In the genomic region with DNA sequence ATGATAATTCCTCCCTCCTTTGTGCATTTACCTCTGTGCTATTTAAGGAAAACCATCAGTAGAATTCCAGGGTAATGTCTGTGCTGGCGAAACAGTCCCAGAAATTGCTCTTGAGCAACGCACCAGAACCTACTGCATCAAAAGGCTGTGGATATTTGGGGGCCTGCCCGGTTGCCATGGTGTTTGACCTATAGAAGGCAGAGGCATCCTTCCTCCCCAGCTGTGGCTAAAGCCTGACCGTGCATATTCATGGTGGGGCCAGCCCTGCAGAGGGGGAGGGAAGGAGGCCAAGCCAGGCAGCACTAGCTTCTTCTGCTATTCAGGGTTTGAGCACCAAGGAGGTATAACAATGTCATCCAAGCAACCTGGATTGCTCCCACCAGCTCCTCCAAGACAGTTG, we compare ENCODE assay signal across 22 cellular contexts.
DNase-seq lines count a peak whose midpoint lies in the region; ATAC-seq and TF ChIP-seq lines count a peak whose summit lies in the region.
"Had no signal": no experiment of that assay in that cellular context is flagged by ENCODE, and none has a peak within 500 bp of the region (broad histone marks: within the 10 kb centered on the region; RNA-seq: fewer than 3 reads in every experiment).

No MANE protein-coding gene starts in this region.

- H3K27ac Mint-ChIP-seq in WTC11 = no peak overlapping the region
- H3K27ac Mint-ChIP-seq: activated CD4-positive, alpha-beta T cell treated with anti-CD3 and anti-CD28 coated beads for 36 hours; naive thymus-derived CD8-positive, alpha-beta T cell had no signal

- no peak overlapping the region for H3K4ac ChIP-seq in neuronal stem cell (ENCODE audit: low read length)

- no peak overlapping the region for H4K8ac ChIP-seq in neuronal stem cell (ENCODE audit: low read depth, low read length)

- DNase-seq in H7 = peak; percentile 62
- peak; percentile 23 for DNase-seq in WTC11 (ENCODE audit: low spot score)
- peak; percentile 45 for DNase-seq in fibroblast of the aortic adventitia (ENCODE audit: low read depth)
- peak; percentile 14 to 73 for DNase-seq in lung microvascular endothelial cell (ENCODE audit: low read depth in 2 of 2)
- DNase-seq in COLO668 (lab: John Stamatoyannopoulos, UW; ENCODE audit: unreplicated experiment) = no peak
- no peak for DNase-seq in neuronal stem cell (ENCODE audit: low spot score)
- no peak for DNase-seq in KBM-7
- DNase-seq: ACHN; activated CD4-positive, alpha-beta T cell treated with anti-CD3 and anti-CD28 coated beads for 36 hours; activated effector memory CD4-positive, alpha-beta T cell treated with Interleukin-2 at 50 U/mL for 16 hours; COR-L47; GF-D8; MM.1S; naive thymus-derived CD8-positive, alpha-beta T cell; NCI-H2081; NCI-H446; spleen had no signal

- no peak overlapping the region for H2BK120ac ChIP-seq in neuronal stem cell (ENCODE audit: low read depth, low read length)

- H2AK5ac ChIP-seq in neuronal stem cell (ENCODE audit: low read depth, low read length) = no peak overlapping the region

- H3K14ac ChIP-seq in neuronal stem cell (ENCODE audit: low read length) = no peak overlapping the region

- H2BK5ac ChIP-seq in neuronal stem cell (ENCODE audit: low read length) = no peak overlapping the region

- no peak overlapping the region for H2BK15ac ChIP-seq in neuronal stem cell (ENCODE audit: low read length)

- peak; percentile 72 for ATAC-seq in WTC11
- ATAC-seq: activated CD4-positive, alpha-beta T cell treated with anti-CD3 and anti-CD28 coated beads for 36 hours; gastroesophageal sphincter; HCT116; naive thymus-derived CD8-positive, alpha-beta T cell had no signal

- H3K4me3 ChIP-seq in H7 (ENCODE audit: insufficient read depth, low read depth, low read length) (no peak overlapping the region), fibroblast of the aortic adventitia (ENCODE audit: low read depth, low read length) (no peak overlapping the region), neuronal stem cell (ENCODE audit: low read length in 2 of 2) (no peak overlapping the region)
- H3K4me3 ChIP-seq: gastroesophageal sphincter, spleen, tibial artery had no signal

- H3K9ac ChIP-seq in neuronal stem cell (ENCODE audit: low read depth, low read length, poor library complexity) = no peak overlapping the region
- H3K9ac ChIP-seq: KMS-11 had no signal

- TF ChIP-seq CTCF in WTC11 (IDR thresholded peaks at IDR 0.05) (no peak), fibroblast of the aortic adventitia (IDR thresholded peaks at IDR 0.05; ENCODE audit: insufficient read depth, low read length) (no peak)

- CTCF ChIA-PET in WTC11 (lab: Charles Lee) = interaction anchor here (1.0 kb wide), 1 partner anchor 11 kb away, joined by 3 read pairs; no protein-coding TSS in a partner anchor

- no peak overlapping the region for H3K18ac ChIP-seq in neuronal stem cell (ENCODE audit: low read length)

- in situ Hi-C loops in KBM-7 (cut with MboI; ENCODE audit: low pct_unique_long_range_greater_than_20kb, low sequenced_read_pairs) = no loop called here

- H3K9me3 Mint-ChIP-seq in WTC11 = peaks cover 4% of the 10 kb centered on the region; the same call in 1 of the 2 replicates
- H3K9me3 Mint-ChIP-seq: naive thymus-derived CD8-positive, alpha-beta T cell had no signal

- H3K9me3 ChIP-seq in neuronal stem cell (replicated peaks in 1 of 2; ENCODE audit: control insufficient read depth in 2 of 2, insufficient read depth in 1 of 2, low read depth in 1 of 2, low read length in 2 of 2) = no peaks in the 10 kb centered on the region
- H3K9me3 ChIP-seq: gastroesophageal sphincter, spleen, tibial artery had no signal

- no peak overlapping the region for H3K27ac ChIP-seq in neuronal stem cell (replicated peaks; ENCODE audit: low read length)
- H3K27ac ChIP-seq: epithelial cell of prostate, gastroesophageal sphincter, KMS-11, spleen, tibial artery had no signal

- no peaks in the 10 kb centered on the region; the same call in 1 of the 2 replicates for H3K36me3 Mint-ChIP-seq in WTC11
- H3K36me3 Mint-ChIP-seq: naive thymus-derived CD8-positive, alpha-beta T cell had no signal

- H2BK12ac ChIP-seq in neuronal stem cell (ENCODE audit: low read length) = no peak overlapping the region

- H2AFZ ChIP-seq in neuronal stem cell (ENCODE audit: low read length) = no peak overlapping the region

- H3K79me1 ChIP-seq in neuronal stem cell (ENCODE audit: low read depth, low read length) = no peaks in the 10 kb centered on the region

- WGBS in neuronal stem cell (ENCODE audit: extremely low coverage in 2 of 2, insufficient read length in 2 of 2, insufficient replicate concordance in 1 of 2), 2 donors = no CpG with 5 or more reads among the region's 4 CpGs

- no peaks in the 10 kb centered on the region; the same call in 1 of the 2 replicates for H3K27me3 Mint-ChIP-seq in WTC11 (ENCODE audit: low read depth)

- H3K4me3 Mint-ChIP-seq in WTC11 = no peak overlapping the region
- H3K4me3 Mint-ChIP-seq: activated CD4-positive, alpha-beta T cell treated with anti-CD3 and anti-CD28 coated beads for 36 hours; naive thymus-derived CD8-positive, alpha-beta T cell had no signal

- no peaks in the 10 kb centered on the region for H3K36me3 ChIP-seq in H7 (replicated peaks; ENCODE audit: control insufficient read depth, insufficient read depth, low read length)
- H3K36me3 ChIP-seq in neuronal stem cell (replicated peaks in 1 of 2; ENCODE audit: control insufficient read depth in 2 of 2, insufficient read depth in 2 of 2, low read length in 2 of 2) = no peaks in the 10 kb centered on the region
- H3K36me3 ChIP-seq: gastroesophageal sphincter, spleen, tibial artery had no signal

- H3K23ac ChIP-seq in neuronal stem cell (ENCODE audit: low read depth, low read length, poor library complexity) = no peak overlapping the region

- H3K27me3 ChIP-seq in H7 (ENCODE audit: control insufficient read depth, insufficient read depth, low read length) (no peaks in the 10 kb centered on the region), neuronal stem cell (ENCODE audit: control insufficient read depth in 3 of 3, insufficient read depth in 3 of 3, low read depth in 1 of 3, low read length in 3 of 3) (no peaks in the 10 kb centered on the region)
- H3K27me3 ChIP-seq: spleen had no signal

- no peak overlapping the region for H3K4me2 ChIP-seq in neuronal stem cell (ENCODE audit: insufficient read depth, low read length, poor library complexity, severe bottlenecking)
- H3K4me2 ChIP-seq: KMS-11 had no signal

- H4K91ac ChIP-seq in neuronal stem cell (ENCODE audit: low read depth, low read length, poor library complexity) = no peak overlapping the region

- H3K4me1 Mint-ChIP-seq in WTC11 = peaks cover 42% of the 10 kb centered on the region
- H3K4me1 Mint-ChIP-seq: activated CD4-positive, alpha-beta T cell treated with anti-CD3 and anti-CD28 coated beads for 36 hours; naive thymus-derived CD8-positive, alpha-beta T cell had no signal

- H3K4me1 ChIP-seq in neuronal stem cell (ENCODE audit: control insufficient read depth in 2 of 2, insufficient read depth in 1 of 2, low read depth in 1 of 2, low read length in 2 of 2) = peaks cover 10 to 44% of the 10 kb centered on the region in 2 donors
- H3K4me1 ChIP-seq: spleen had no signal

- POLR2A ChIA-PET in WTC11 (lab: Charles Lee) = no interaction called here

TF ChIP-seq in WTC11, 78 proteins besides CTCF, POLR2A, EP300 and RAD21:
- TF ChIP-seq ZNF671 (CRISPR knock-in tag; IDR thresholded peaks at IDR 0.05) = no peak
- no peak for TF ChIP-seq HMGA2 (CRISPR knock-in tag; IDR thresholded peaks at IDR 0.05)
- no peak for TF ChIP-seq TEAD4 (CRISPR knock-in tag; IDR thresholded peaks at IDR 0.05)

Comparison
In these comparisons a context has a peak if more than half of its experiments do, and no peak if none do; other contexts are left out.
1. DNase-seq: peak in H7 (single experiment), WTC11 (single experiment), fibroblast of the aortic adventitia (single experiment) and lung microvascular endothelial cell (2 of 2); none in COLO668 (single experiment), neuronal stem cell (single experiment) and KBM-7 (single experiment).